ENCODE assay signal across 17 cellular contexts in genomic region chr12:9391751-9392240, GRCh38.
DNase-seq lines count a peak whose midpoint lies in the region; ATAC-seq and TF ChIP-seq lines count a peak whose summit lies in the region.
"Had no signal": no experiment of that assay in that cellular context is flagged by ENCODE, and none has a peak within 500 bp of the region (broad histone marks: within the 10 kb centered on the region; RNA-seq: fewer than 3 reads in every experiment).

No MANE protein-coding gene starts in this region.

- TF ChIP-seq CTCF in mammary epithelial cell (conservative IDR thresholded peaks at IDR 0.05 in 1 of 2, IDR thresholded peaks at IDR 0.05 in 1 of 2; ENCODE audit: extremely low read depth in 1 of 2, insufficient read depth in 1 of 2, low read depth in 1 of 2, low read length in 2 of 2) = no peak
- no peak for TF ChIP-seq CTCF in breast epithelium (IDR thresholded peaks at IDR 0.05)

- H3K9ac ChIP-seq in mammary epithelial cell (ENCODE audit: insufficient read depth, low read length) = no peak overlapping the region
- H3K9ac ChIP-seq: BLaER1 had no signal

- peaks cover 15 to 18% of the 10 kb centered on the region in 2 donors for H3K4me1 Mint-ChIP-seq in natural killer cell treated with Interleukin-12 subunit alpha and Interleukin-12 subunit beta and Interleukin-15 and Interleukin-18, amount 100 ng/mL, for 72 hours (ENCODE audit: low read depth in 2 of 2)
- peaks cover 14% of the 10 kb centered on the region for H3K4me1 Mint-ChIP-seq in activated CD4-positive, alpha-beta T cell treated with anti-CD3 and anti-CD28 coated beads for 36 hours

- peaks cover 2% of the 10 kb centered on the region for H3K36me3 Mint-ChIP-seq in natural killer cell treated with Interleukin-12 subunit alpha and Interleukin-12 subunit beta and Interleukin-15 and Interleukin-18, amount 100 ng/mL, for 72 hours
- H3K36me3 Mint-ChIP-seq in activated CD4-positive, alpha-beta T cell treated with anti-CD3 and anti-CD28 coated beads for 36 hours (ENCODE audit: low read depth) = no peaks in the 10 kb centered on the region

- CTCF ChIA-PET in mammary epithelial cell (lab: Charles Lee; ENCODE audit: low non-redundant PET) = no interaction called here
- CTCF ChIA-PET in activated CD4-positive, alpha-beta T cell treated with anti-CD3 and anti-CD28 coated beads for 36 hours (lab: Charles Lee) = no interaction called here

- dilution Hi-C loops in mammary epithelial cell (cut with HindIII; ENCODE audit: low sequenced_read_pairs) = no loop called here

- no peak overlapping the region for H2AFZ ChIP-seq in mammary epithelial cell (ENCODE audit: low read depth, low read length)

- peak; percentile 43 for DNase-seq in mammary epithelial cell
- DNase-seq in breast epithelium (ENCODE audit: low spot score in 2 of 2) = no peak
- peak; percentile 35 for DNase-seq in NCI-H69 (lab: John Stamatoyannopoulos, UW)
- peak; percentile 2 for DNase-seq in kidney glomerular epithelial cell (lab: John Stamatoyannopoulos, UW)
- no peak for DNase-seq in natural killer cell treated with Interleukin-12 subunit alpha and Interleukin-12 subunit beta and Interleukin-15 and Interleukin-18, amount 100 ng/mL, for 72 hours (ENCODE audit: low spot score)
- no peak for DNase-seq in activated CD4-positive, alpha-beta T cell treated with anti-CD3 and anti-CD28 coated beads for 36 hours
- DNase-seq in NCI-H82 (lab: John Stamatoyannopoulos, UW) = no peak
- DNase-seq: CD8-positive, alpha-beta T cell; DMS79 treated with DMSO at 0.1 percent for 48 hours; H9; MV-4-11; NCI-H2029; NCI-H226; NCI-H774; SW 1271 had no signal

- no peaks in the 10 kb centered on the region for H3K9me3 Mint-ChIP-seq in natural killer cell treated with Interleukin-12 subunit alpha and Interleukin-12 subunit beta and Interleukin-15 and Interleukin-18, amount 100 ng/mL, for 72 hours
- H3K9me3 Mint-ChIP-seq in activated CD4-positive, alpha-beta T cell treated with anti-CD3 and anti-CD28 coated beads for 36 hours (ENCODE audit: low read depth) = no peaks in the 10 kb centered on the region
- H3K9me3 Mint-ChIP-seq: CD8-positive, alpha-beta T cell; H9 had no signal

- no peak overlapping the region for H3K27ac Mint-ChIP-seq in natural killer cell treated with Interleukin-12 subunit alpha and Interleukin-12 subunit beta and Interleukin-15 and Interleukin-18, amount 100 ng/mL, for 72 hours
- H3K27ac Mint-ChIP-seq in activated CD4-positive, alpha-beta T cell treated with anti-CD3 and anti-CD28 coated beads for 36 hours = no peak overlapping the region
- H3K27ac Mint-ChIP-seq: CD8-positive, alpha-beta T cell had no signal

- no peak for TF ChIP-seq POLR2A in breast epithelium (IDR thresholded peaks at IDR 0.05)

- ATAC-seq in natural killer cell treated with Interleukin-12 subunit alpha and Interleukin-12 subunit beta and Interleukin-15 and Interleukin-18, amount 100 ng/mL, for 72 hours = no peak
- no peak for ATAC-seq in activated CD4-positive, alpha-beta T cell treated with anti-CD3 and anti-CD28 coated beads for 36 hours
- ATAC-seq in HG02588 (IDR thresholded peaks at IDR 0.05; ENCODE audit: unreplicated experiment) = no peak
- ATAC-seq: CD8-positive, alpha-beta T cell had no signal

- peaks cover 0 to 2% of the 10 kb centered on the region in 2 donors for H3K27me3 Mint-ChIP-seq in natural killer cell treated with Interleukin-12 subunit alpha and Interleukin-12 subunit beta and Interleukin-15 and Interleukin-18, amount 100 ng/mL, for 72 hours
- no peaks in the 10 kb centered on the region for H3K27me3 Mint-ChIP-seq in activated CD4-positive, alpha-beta T cell treated with anti-CD3 and anti-CD28 coated beads for 36 hours

- H3K79me2 ChIP-seq in mammary epithelial cell (ENCODE audit: insufficient read depth, low read length) = no peaks in the 10 kb centered on the region

- in situ Hi-C loops in mammary epithelial cell (cut with MboI; ENCODE audit: low sequenced_read_pairs in 2 of 2) = no loop called here

- intact Hi-C loops in mammary epithelial cell (cut with micrococcal nuclease) (no loop called here), breast epithelium (cut with DNase I; ENCODE audit: low total_unique reads) (no loop called here)
- intact Hi-C loops in activated CD4-positive, alpha-beta T cell treated with anti-CD3 and anti-CD28 coated beads for 36 hours (cut with DNase I, micrococcal nuclease) = no loop called here

- no peak overlapping the region for H3K4me2 ChIP-seq in mammary epithelial cell (ENCODE audit: insufficient read depth, low read depth, low read length)
- H3K4me2 ChIP-seq: BLaER1 had no signal

- H4K20me1 ChIP-seq in mammary epithelial cell (ENCODE audit: insufficient read depth, low read length) = no peaks in the 10 kb centered on the region
- H4K20me1 ChIP-seq: BLaER1 had no signal

- no TSS peak for BruUV-seq in mammary epithelial cell (replicated peaks; lab: Mats Ljungman, UMichigan)

- POLR2A ChIA-PET in activated CD4-positive, alpha-beta T cell treated with anti-CD3 and anti-CD28 coated beads for 36 hours (lab: Charles Lee) = no interaction called here

- H3K9me3 ChIP-seq in mammary epithelial cell (replicated peaks; ENCODE audit: insufficient read depth, low read length) (no peaks in the 10 kb centered on the region), breast epithelium (no peaks in the 10 kb centered on the region)
- H3K9me3 ChIP-seq: BLaER1 had no signal

- 50% methylated on average over 2 of the region's 2 CpGs for WGBS in mammary epithelial cell (ENCODE audit: low coverage, missing lambda C conversion rate)

- no peaks in the 10 kb centered on the region for H3K4me1 ChIP-seq in mammary epithelial cell (ENCODE audit: insufficient read depth, low read length)
- H3K4me1 ChIP-seq in breast epithelium = no peaks in the 10 kb centered on the region

- H3K27me3 ChIP-seq in mammary epithelial cell (ENCODE audit: insufficient read depth, low read length) = no peaks in the 10 kb centered on the region
- no peaks in the 10 kb centered on the region for H3K27me3 ChIP-seq in breast epithelium
- H3K27me3 ChIP-seq: BLaER1 had no signal

- no peak overlapping the region for H3K4me3 Mint-ChIP-seq in natural killer cell treated with Interleukin-12 subunit alpha and Interleukin-12 subunit beta and Interleukin-15 and Interleukin-18, amount 100 ng/mL, for 72 hours
- no peak overlapping the region for H3K4me3 Mint-ChIP-seq in activated CD4-positive, alpha-beta T cell treated with anti-CD3 and anti-CD28 coated beads for 36 hours
- H3K4me3 Mint-ChIP-seq: CD8-positive, alpha-beta T cell; H9 had no signal

- H3K27ac ChIP-seq in mammary epithelial cell (ENCODE audit: insufficient read depth, low read depth, low read length) (no peak overlapping the region), breast epithelium (no peak overlapping the region)
- H3K27ac ChIP-seq: BLaER1 had no signal

- H3K4me3 ChIP-seq in mammary epithelial cell (replicated peaks in 1 of 3; ENCODE audit: insufficient read depth in 1 of 3, low read depth in 2 of 3, low read length in 3 of 3) = no peak overlapping the region
- no peak overlapping the region for H3K4me3 ChIP-seq in breast epithelium
- H3K4me3 ChIP-seq: BLaER1 had no signal

- no peaks in the 10 kb centered on the region for H3K36me3 ChIP-seq in mammary epithelial cell (ENCODE audit: insufficient read depth, low read length)
- H3K36me3 ChIP-seq in breast epithelium = no peaks in the 10 kb centered on the region

Comparison
In these comparisons a context has a peak if more than half of its experiments do, and no peak if none do; other contexts are left out.
1. DNase-seq: peak in mammary epithelial cell (single experiment), NCI-H69 (single experiment) and kidney glomerular epithelial cell (single experiment); none in breast epithelium (0 of 2), natural killer cell treated with Interleukin-12 subunit alpha and Interleukin-12 subunit beta and Interleukin-15 and Interleukin-18, amount 100 ng/mL, for 72 hours (single experiment), activated CD4-positive, alpha-beta T cell treated with anti-CD3 and anti-CD28 coated beads for 36 hours (single experiment) and NCI-H82 (single experiment).